ENCODE assay signal across 1 cellular context in the genomic region with DNA sequence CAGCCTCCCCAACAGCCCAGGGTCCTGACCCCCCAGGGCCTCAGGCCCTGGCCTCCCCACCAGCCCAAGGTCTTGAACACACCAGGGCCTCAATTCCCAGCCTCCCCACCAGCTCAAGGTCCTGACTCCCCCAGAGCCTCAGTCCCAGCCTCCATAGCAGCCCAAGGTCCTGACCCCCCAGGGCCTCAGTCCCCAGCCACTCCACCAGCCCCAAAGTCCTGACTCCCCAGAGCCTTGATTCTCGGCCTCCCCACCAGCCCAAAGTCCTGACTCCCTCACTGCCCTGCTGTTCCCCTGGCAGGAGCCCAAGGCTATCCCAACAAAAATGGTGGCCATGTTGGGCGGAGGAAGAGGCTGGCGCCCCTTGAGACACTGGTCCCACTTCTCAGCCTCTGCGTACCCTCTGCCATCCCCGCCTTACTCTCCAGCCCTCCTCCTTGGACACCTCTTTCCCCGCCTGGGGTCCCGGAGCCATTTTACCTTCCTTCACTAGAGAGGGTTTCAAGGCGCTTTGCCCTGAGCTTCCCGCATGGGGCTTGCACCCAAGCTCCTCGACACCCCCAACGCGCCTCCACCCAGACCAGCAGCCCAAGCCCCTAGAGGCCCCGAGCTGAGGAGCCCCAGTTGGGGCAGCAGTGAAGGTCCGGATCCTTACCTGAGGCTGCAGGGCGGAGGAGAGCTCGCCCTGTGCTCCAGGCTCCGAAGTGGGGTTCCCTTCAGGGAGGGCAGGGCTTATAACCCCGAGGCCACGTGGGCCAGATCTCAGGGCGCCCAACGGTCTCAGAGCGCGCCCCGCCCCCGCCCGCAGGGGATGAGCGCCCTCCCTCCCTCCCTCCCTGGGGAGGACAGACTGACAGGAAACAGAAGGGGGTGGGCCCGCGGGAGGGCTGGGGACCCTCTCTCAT.
TF ChIP-seq lines count a peak whose summit lies in the region.

No MANE protein-coding gene starts in this region.

TF ChIP-seq in K562, 482 proteins besides CTCF, POLR2A, EP300 and RAD21 (continued from another document and continues in another):
- TF ChIP-seq, protein P1, sequence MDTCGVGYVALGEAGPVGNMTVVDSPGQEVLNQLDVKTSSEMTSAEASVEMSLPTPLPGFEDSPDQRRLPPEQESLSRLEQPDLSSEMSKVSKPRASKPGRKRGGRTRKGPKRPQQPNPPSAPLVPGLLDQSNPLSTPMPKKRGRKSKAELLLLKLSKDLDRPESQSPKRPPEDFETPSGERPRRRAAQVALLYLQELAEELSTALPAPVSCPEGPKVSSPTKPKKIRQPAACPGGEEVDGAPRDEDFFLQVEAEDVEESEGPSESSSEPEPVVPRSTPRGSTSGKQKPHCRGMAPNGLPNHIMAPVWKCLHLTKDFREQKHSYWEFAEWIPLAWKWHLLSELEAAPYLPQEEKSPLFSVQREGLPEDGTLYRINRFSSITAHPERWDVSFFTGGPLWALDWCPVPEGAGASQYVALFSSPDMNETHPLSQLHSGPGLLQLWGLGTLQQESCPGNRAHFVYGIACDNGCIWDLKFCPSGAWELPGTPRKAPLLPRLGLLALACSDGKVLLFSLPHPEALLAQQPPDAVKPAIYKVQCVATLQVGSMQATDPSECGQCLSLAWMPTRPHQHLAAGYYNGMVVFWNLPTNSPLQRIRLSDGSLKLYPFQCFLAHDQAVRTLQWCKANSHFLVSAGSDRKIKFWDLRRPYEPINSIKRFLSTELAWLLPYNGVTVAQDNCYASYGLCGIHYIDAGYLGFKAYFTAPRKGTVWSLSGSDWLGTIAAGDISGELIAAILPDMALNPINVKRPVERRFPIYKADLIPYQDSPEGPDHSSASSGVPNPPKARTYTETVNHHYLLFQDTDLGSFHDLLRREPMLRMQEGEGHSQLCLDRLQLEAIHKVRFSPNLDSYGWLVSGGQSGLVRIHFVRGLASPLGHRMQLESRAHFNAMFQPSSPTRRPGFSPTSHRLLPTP (IDR thresholded peaks at IDR 0.05; ENCODE audit: borderline replicate concordance, extremely low read depth, insufficient read length) = no peak
- no peak for TF ChIP-seq KLF10 (CRISPR knock-in tag; IDR thresholded peaks at IDR 0.05)
- no peak for TF ChIP-seq ETS2 (tag; IDR thresholded peaks at IDR 0.05; ENCODE audit: borderline replicate concordance, poor library complexity, severe bottlenecking)
- TF ChIP-seq MTA2 (IDR thresholded peaks at IDR 0.05; ENCODE audit: low read depth) = no peak
- TF ChIP-seq ZBTB17 (CRISPR knock-in tag; IDR thresholded peaks at IDR 0.05) = 0 out of 2 replicates have a peak, but pooled peaks have one; percentile 34
- TF ChIP-seq ZNF551 (CRISPR knock-in tag; IDR thresholded peaks at IDR 0.05) = no peak
- TF ChIP-seq MYNN (IDR thresholded peaks at IDR 0.05) = no peak
- no peak for TF ChIP-seq MYNN (CRISPR knock-in tag; IDR thresholded peaks at IDR 0.05)
- 0 out of 2 replicates have a peak, but pooled peaks have one; percentile 8 for TF ChIP-seq FOXM1 (IDR thresholded peaks at IDR 0.05; ENCODE audit: low read depth)
- no peak for TF ChIP-seq FOXM1 (CRISPR knock-in tag; IDR thresholded peaks at IDR 0.05; ENCODE audit: low read depth)
- no peak for TF ChIP-seq PYGO2 (tag; IDR thresholded peaks at IDR 0.05)
- TF ChIP-seq ZNF134 (CRISPR knock-in tag; conservative IDR thresholded peaks at IDR 0.05) = no peak
- TF ChIP-seq RBM15 (IDR thresholded peaks at IDR 0.05; ENCODE audit: insufficient read depth, low read length) = no peak; the same call in 1 of the 2 replicates
- TF ChIP-seq ZC3H11A (IDR thresholded peaks at IDR 0.05; ENCODE audit: low read depth, low read length) = no peak
- peak; percentile 57 for TF ChIP-seq CREM (IDR thresholded peaks at IDR 0.05; ENCODE audit: low read depth)
- TF ChIP-seq NEUROD1 (IDR thresholded peaks at IDR 0.05; ENCODE audit: borderline replicate concordance, low read depth, low read length, partially characterized antibody) = peak; percentile 73
- TF ChIP-seq TCFL5 (CRISPR knock-in tag; conservative IDR thresholded peaks at IDR 0.05) = no peak
- TF ChIP-seq HNRNPUL1 (IDR thresholded peaks at IDR 0.05; ENCODE audit: low read length) = peak; percentile 92
- TF ChIP-seq HDAC8 (tag; IDR thresholded peaks at IDR 0.05) = no peak
- no peak for TF ChIP-seq ZNF408 (CRISPR knock-in tag; IDR thresholded peaks at IDR 0.05; ENCODE audit: low read depth)
- no peak for TF ChIP-seq FOSL1 (tag; conservative IDR thresholded peaks at IDR 0.05)
- TF ChIP-seq, protein P2, sequence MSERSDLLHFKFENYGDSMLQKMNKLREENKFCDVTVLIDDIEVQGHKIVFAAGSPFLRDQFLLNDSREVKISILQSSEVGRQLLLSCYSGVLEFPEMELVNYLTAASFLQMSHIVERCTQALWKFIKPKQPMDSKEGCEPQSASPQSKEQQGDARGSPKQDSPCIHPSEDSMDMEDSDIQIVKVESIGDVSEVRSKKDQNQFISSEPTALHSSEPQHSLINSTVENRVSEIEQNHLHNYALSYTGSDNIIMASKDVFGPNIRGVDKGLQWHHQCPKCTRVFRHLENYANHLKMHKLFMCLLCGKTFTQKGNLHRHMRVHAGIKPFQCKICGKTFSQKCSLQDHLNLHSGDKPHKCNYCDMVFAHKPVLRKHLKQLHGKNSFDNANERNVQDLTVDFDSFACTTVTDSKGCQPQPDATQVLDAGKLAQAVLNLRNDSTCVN (CRISPR knock-in tag; IDR thresholded peaks at IDR 0.05) = peak; percentile 94
- no peak for TF ChIP-seq CBX8 (IDR thresholded peaks at IDR 0.05; ENCODE audit: borderline replicate concordance, extremely low read depth, low read depth, low read length, poor library complexity, severe bottlenecking)
- TF ChIP-seq, protein P3, sequence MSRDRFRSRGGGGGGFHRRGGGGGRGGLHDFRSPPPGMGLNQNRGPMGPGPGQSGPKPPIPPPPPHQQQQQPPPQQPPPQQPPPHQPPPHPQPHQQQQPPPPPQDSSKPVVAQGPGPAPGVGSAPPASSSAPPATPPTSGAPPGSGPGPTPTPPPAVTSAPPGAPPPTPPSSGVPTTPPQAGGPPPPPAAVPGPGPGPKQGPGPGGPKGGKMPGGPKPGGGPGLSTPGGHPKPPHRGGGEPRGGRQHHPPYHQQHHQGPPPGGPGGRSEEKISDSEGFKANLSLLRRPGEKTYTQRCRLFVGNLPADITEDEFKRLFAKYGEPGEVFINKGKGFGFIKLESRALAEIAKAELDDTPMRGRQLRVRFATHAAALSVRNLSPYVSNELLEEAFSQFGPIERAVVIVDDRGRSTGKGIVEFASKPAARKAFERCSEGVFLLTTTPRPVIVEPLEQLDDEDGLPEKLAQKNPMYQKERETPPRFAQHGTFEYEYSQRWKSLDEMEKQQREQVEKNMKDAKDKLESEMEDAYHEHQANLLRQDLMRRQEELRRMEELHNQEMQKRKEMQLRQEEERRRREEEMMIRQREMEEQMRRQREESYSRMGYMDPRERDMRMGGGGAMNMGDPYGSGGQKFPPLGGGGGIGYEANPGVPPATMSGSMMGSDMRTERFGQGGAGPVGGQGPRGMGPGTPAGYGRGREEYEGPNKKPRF (IDR thresholded peaks at IDR 0.05; ENCODE audit: low read depth, low read length) = no peak
- no peak for TF ChIP-seq DDX20 (tag; IDR thresholded peaks at IDR 0.05; ENCODE audit: low read depth)
- TF ChIP-seq, protein P4, sequence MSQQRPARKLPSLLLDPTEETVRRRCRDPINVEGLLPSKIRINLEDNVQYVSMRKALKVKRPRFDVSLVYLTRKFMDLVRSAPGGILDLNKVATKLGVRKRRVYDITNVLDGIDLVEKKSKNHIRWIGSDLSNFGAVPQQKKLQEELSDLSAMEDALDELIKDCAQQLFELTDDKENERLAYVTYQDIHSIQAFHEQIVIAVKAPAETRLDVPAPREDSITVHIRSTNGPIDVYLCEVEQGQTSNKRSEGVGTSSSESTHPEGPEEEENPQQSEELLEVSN (IDR thresholded peaks at IDR 0.05; ENCODE audit: borderline replicate concordance in 1 of 2, extremely low read depth in 1 of 2, insufficient read depth in 1 of 2, insufficient read length in 1 of 2, low read depth in 1 of 2, low read length in 1 of 2, poor library complexity in 1 of 2, severe bottlenecking in 1 of 2) = peak in 1 of 2 experiments; percentile 17
- TF ChIP-seq, protein P5, sequence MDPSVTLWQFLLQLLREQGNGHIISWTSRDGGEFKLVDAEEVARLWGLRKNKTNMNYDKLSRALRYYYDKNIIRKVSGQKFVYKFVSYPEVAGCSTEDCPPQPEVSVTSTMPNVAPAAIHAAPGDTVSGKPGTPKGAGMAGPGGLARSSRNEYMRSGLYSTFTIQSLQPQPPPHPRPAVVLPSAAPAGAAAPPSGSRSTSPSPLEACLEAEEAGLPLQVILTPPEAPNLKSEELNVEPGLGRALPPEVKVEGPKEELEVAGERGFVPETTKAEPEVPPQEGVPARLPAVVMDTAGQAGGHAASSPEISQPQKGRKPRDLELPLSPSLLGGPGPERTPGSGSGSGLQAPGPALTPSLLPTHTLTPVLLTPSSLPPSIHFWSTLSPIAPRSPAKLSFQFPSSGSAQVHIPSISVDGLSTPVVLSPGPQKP (CRISPR knock-in tag; IDR thresholded peaks at IDR 0.05) = no peak
- no peak for TF ChIP-seq DIDO1 (tag; IDR thresholded peaks at IDR 0.05; ENCODE audit: low read depth)
- no peak for TF ChIP-seq BACH1 (tag; IDR thresholded peaks at IDR 0.05)
- TF ChIP-seq, protein P6, sequence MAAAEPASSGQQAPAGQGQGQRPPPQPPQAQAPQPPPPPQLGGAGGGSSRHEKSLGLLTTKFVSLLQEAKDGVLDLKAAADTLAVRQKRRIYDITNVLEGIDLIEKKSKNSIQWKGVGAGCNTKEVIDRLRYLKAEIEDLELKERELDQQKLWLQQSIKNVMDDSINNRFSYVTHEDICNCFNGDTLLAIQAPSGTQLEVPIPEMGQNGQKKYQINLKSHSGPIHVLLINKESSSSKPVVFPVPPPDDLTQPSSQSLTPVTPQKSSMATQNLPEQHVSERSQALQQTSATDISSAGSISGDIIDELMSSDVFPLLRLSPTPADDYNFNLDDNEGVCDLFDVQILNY (CRISPR knock-in tag; IDR thresholded peaks at IDR 0.05) = 0 out of 2 replicates have a peak, but pooled peaks have one; percentile 52
- TF ChIP-seq POLR2B (IDR thresholded peaks at IDR 0.05; ENCODE audit: low read depth, partially characterized antibody) = peak; percentile 100
- TF ChIP-seq PML (IDR thresholded peaks at IDR 0.05; ENCODE audit: low read length) = peak; percentile 98
- no peak for TF ChIP-seq TCF7 (IDR thresholded peaks at IDR 0.05; ENCODE audit: borderline replicate concordance)
- TF ChIP-seq ZNF133 (CRISPR knock-in tag; IDR thresholded peaks at IDR 0.05) = no peak
- peak; percentile 73; the same call in 1 of the 2 replicates for TF ChIP-seq ZNF77 (CRISPR knock-in tag; IDR thresholded peaks at IDR 0.05)
- TF ChIP-seq, protein P7, sequence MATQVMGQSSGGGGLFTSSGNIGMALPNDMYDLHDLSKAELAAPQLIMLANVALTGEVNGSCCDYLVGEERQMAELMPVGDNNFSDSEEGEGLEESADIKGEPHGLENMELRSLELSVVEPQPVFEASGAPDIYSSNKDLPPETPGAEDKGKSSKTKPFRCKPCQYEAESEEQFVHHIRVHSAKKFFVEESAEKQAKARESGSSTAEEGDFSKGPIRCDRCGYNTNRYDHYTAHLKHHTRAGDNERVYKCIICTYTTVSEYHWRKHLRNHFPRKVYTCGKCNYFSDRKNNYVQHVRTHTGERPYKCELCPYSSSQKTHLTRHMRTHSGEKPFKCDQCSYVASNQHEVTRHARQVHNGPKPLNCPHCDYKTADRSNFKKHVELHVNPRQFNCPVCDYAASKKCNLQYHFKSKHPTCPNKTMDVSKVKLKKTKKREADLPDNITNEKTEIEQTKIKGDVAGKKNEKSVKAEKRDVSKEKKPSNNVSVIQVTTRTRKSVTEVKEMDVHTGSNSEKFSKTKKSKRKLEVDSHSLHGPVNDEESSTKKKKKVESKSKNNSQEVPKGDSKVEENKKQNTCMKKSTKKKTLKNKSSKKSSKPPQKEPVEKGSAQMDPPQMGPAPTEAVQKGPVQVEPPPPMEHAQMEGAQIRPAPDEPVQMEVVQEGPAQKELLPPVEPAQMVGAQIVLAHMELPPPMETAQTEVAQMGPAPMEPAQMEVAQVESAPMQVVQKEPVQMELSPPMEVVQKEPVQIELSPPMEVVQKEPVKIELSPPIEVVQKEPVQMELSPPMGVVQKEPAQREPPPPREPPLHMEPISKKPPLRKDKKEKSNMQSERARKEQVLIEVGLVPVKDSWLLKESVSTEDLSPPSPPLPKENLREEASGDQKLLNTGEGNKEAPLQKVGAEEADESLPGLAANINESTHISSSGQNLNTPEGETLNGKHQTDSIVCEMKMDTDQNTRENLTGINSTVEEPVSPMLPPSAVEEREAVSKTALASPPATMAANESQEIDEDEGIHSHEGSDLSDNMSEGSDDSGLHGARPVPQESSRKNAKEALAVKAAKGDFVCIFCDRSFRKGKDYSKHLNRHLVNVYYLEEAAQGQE (CRISPR knock-in tag; IDR thresholded peaks at IDR 0.05; ENCODE audit: low read depth) = peak; percentile 43; the same call in 1 of the 2 replicates
- TF ChIP-seq NFIX (CRISPR knock-in tag; IDR thresholded peaks at IDR 0.05; ENCODE audit: low read depth) = no peak
- TF ChIP-seq HLTF (IDR thresholded peaks at IDR 0.05) = no peak
- no peak for TF ChIP-seq ZNF274 (IDR thresholded peaks at IDR 0.05; ENCODE audit: borderline replicate concordance, low read depth, low read length)
- TF ChIP-seq, protein P8, sequence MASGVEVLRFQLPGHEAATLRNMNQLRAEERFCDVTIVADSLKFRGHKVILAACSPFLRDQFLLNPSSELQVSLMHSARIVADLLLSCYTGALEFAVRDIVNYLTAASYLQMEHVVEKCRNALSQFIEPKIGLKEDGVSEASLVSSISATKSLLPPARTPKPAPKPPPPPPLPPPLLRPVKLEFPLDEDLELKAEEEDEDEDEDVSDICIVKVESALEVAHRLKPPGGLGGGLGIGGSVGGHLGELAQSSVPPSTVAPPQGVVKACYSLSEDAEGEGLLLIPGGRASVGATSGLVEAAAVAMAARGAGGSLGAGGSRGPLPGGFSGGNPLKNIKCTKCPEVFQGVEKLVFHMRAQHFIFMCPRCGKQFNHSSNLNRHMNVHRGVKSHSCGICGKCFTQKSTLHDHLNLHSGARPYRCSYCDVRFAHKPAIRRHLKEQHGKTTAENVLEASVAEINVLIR (CRISPR knock-in tag; IDR thresholded peaks at IDR 0.05) = no peak
- peak; percentile 87 for TF ChIP-seq SP1 (CRISPR knock-in tag; IDR thresholded peaks at IDR 0.05)
- TF ChIP-seq, protein P9, sequence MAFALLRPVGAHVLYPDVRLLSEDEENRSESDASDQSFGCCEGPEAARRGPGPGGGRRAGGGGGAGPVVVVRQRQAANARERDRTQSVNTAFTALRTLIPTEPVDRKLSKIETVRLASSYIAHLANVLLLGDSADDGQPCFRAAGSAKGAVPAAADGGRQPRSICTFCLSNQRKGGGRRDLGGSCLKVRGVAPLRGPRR (CRISPR knock-in tag; IDR thresholded peaks at IDR 0.05) = peak; percentile 85; the same call in 1 of the 2 replicates
- TF ChIP-seq SMARCA5 (IDR thresholded peaks at IDR 0.05) = peak; percentile 59; the same call in 1 of the 2 replicates
- no peak; the same call in 1 of the 2 replicates for TF ChIP-seq DMBX1 (CRISPR knock-in tag; IDR thresholded peaks at IDR 0.05; ENCODE audit: borderline replicate concordance)
- peak; percentile 81; the same call in 1 of the 2 replicates for TF ChIP-seq NR3C1 (CRISPR knock-in tag; IDR thresholded peaks at IDR 0.05)
- TF ChIP-seq PHB2 (IDR thresholded peaks at IDR 0.05; ENCODE audit: low read depth) = no peak
- TF ChIP-seq ZKSCAN8 (CRISPR knock-in tag; IDR thresholded peaks at IDR 0.05) = no peak
- peak; percentile 96 for TF ChIP-seq RBM39 (optimal IDR thresholded peaks at IDR 0.05; ENCODE audit: low read depth, low read length)
- TF ChIP-seq, protein P10, sequence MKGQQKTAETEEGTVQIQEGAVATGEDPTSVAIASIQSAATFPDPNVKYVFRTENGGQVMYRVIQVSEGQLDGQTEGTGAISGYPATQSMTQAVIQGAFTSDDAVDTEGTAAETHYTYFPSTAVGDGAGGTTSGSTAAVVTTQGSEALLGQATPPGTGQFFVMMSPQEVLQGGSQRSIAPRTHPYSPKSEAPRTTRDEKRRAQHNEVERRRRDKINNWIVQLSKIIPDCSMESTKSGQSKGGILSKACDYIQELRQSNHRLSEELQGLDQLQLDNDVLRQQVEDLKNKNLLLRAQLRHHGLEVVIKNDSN (CRISPR knock-in tag; IDR thresholded peaks at IDR 0.05) = peak; percentile 98
